23 cellular contexts compared by ENCODE assay signal in genomic region chr7:17103984-17104383, GRCh38.
"Had no signal": no experiment of that assay in that cellular context is flagged by ENCODE, and none has a peak within 500 bp of the region (broad histone marks: within the 10 kb centered on the region; RNA-seq: fewer than 3 reads in every experiment).

No MANE protein-coding gene starts in this region.

- H3K27ac ChIP-seq: adrenal gland, breast epithelium, coronary artery, esophagus squamous epithelium, foreskin keratinocyte, neural progenitor cell, spleen, upper lobe of left lung had no signal

- H3K27me3 ChIP-seq: adrenal gland, breast epithelium, esophagus squamous epithelium, foreskin keratinocyte, neural progenitor cell, spleen, upper lobe of left lung had no signal

- ATAC-seq: activated T-cell treated with anti-CD3 and anti-CD28 coated beads, Interleukin-2, amount 50 U/mL, for 4 hours; foreskin keratinocyte; left lobe of liver; naive thymus-derived CD8-positive, alpha-beta T cell had no signal

- DNase-seq: activated CD8-positive, alpha-beta memory T cell treated with anti-CD3 and anti-CD28 coated beads for 24 hours; activated CD8-positive, alpha-beta memory T cell treated with anti-CD3 and anti-CD28 coated beads, Interleukin-2, amount 50 U/mL, for 48 hours; activated naive CD4-positive, alpha-beta T cell; activated T-cell treated with anti-CD3 and anti-CD28 coated beads, Interleukin-2, amount 50 U/mL, for 4 hours; adrenal gland; endodermal cell; esophagus squamous epithelium; foreskin keratinocyte; kidney; naive thymus-derived CD8-positive, alpha-beta T cell; posterior cingulate gyrus; retina; spleen; stimulated activated CD4-positive, alpha-beta T cell treated with anti-CD3 and anti-CD28 coated beads, Interleukin-4, amount 100 ng/mL, for 1 hour; stimulated activated naive CD4-positive, alpha-beta T cell treated with Interleukin-2 at 50 U/mL for 16 hours; T1000; upper lobe of left lung had no signal

- H3K4me3 ChIP-seq: adrenal gland, breast epithelium, coronary artery, esophagus squamous epithelium, lung, neural progenitor cell, spleen, thoracic aorta, upper lobe of left lung had no signal

- H3K9me3 ChIP-seq: esophagus squamous epithelium, thoracic aorta had no signal

- H3K9ac ChIP-seq: neural progenitor cell had no signal

- H3K4me1 ChIP-seq: breast epithelium, neural progenitor cell, spleen had no signal

- H2AFZ ChIP-seq: neural progenitor cell had no signal

- H3K36me3 ChIP-seq: adrenal gland, breast epithelium, esophagus squamous epithelium, neural progenitor cell, spleen, thoracic aorta, upper lobe of left lung had no signal

- H3K4me2 ChIP-seq: neural progenitor cell had no signal
